1 cellular context compared by ENCODE assay signal in genomic region chr17:79045830-79046500, GRCh38.
A peak's percentile ranks its signal among the peaks of the same experiment; 100 is the strongest.
TF ChIP-seq lines count a peak whose summit lies in the region.

No MANE protein-coding gene starts in this region.

TF ChIP-seq in K562, 482 proteins besides CTCF, POLR2A, EP300 and RAD21 (continued from another document):
- TF ChIP-seq, protein P1, sequence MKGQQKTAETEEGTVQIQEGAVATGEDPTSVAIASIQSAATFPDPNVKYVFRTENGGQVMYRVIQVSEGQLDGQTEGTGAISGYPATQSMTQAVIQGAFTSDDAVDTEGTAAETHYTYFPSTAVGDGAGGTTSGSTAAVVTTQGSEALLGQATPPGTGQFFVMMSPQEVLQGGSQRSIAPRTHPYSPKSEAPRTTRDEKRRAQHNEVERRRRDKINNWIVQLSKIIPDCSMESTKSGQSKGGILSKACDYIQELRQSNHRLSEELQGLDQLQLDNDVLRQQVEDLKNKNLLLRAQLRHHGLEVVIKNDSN (CRISPR knock-in tag; IDR thresholded peaks at IDR 0.05) = peak; percentile 21; the same call in 1 of the 2 replicates
- TF ChIP-seq MYC (IDR thresholded peaks at IDR 0.05; ENCODE audit: low read depth, low read length) (0 out of 2 replicates have a peak, but pooled peaks have one; percentile 27), MYC (CRISPR knock-in tag; IDR thresholded peaks at IDR 0.05; ENCODE audit: borderline replicate concordance, low read depth) (no peak), CLOCK (CRISPR knock-in tag; IDR thresholded peaks at IDR 0.05; ENCODE audit: borderline replicate concordance) (no peak), KLF16 (IDR thresholded peaks at IDR 0.05) (peak; percentile 46; the same call in 1 of the 2 replicates), CREM (IDR thresholded peaks at IDR 0.05; ENCODE audit: low read depth) (peak; percentile 38; the same call in 1 of the 2 replicates), RB1 (IDR thresholded peaks at IDR 0.05; ENCODE audit: low read depth) (0 out of 2 replicates have a peak, but pooled peaks have one; percentile 42), MYNN (IDR thresholded peaks at IDR 0.05) (peak; percentile 49; the same call in 1 of the 2 replicates), MYNN (CRISPR knock-in tag; IDR thresholded peaks at IDR 0.05) (no peak), SMC3 (conservative IDR thresholded peaks at IDR 0.05; ENCODE audit: insufficient read depth, low read depth, low read length) (peak; percentile 75), EZH2 (IDR thresholded peaks at IDR 0.05; ENCODE audit: borderline replicate concordance, low read depth, low read length) (peak; percentile 89; the same call in 1 of the 2 replicates), NFYB (IDR thresholded peaks at IDR 0.05; ENCODE audit: extremely low read depth, insufficient read length) (no peak), GTF2F1 (IDR thresholded peaks at IDR 0.05; ENCODE audit: low read depth, low read length) (no peak), DEAF1 (CRISPR knock-in tag; IDR thresholded peaks at IDR 0.05) (0 out of 2 replicates have a peak, but pooled peaks have one; percentile 23), STAG1 (CRISPR knock-in tag; IDR thresholded peaks at IDR 0.05; ENCODE audit: borderline replicate concordance) (peak; percentile 50; the same call in 1 of the 2 replicates), NRF1 (conservative IDR thresholded peaks at IDR 0.05 in 1 of 2, IDR thresholded peaks at IDR 0.05 in 1 of 2) (peak; percentile 65 to 69), ZNF778 (CRISPR knock-in tag; IDR thresholded peaks at IDR 0.05) (no peak), USF2 (CRISPR knock-in tag; IDR thresholded peaks at IDR 0.05) (peak; percentile 58)
- TF ChIP-seq, protein P2, sequence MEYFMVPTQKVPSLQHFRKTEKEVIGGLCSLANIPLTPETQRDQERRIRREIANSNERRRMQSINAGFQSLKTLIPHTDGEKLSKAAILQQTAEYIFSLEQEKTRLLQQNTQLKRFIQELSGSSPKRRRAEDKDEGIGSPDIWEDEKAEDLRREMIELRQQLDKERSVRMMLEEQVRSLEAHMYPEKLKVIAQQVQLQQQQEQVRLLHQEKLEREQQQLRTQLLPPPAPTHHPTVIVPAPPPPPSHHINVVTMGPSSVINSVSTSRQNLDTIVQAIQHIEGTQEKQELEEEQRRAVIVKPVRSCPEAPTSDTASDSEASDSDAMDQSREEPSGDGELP (CRISPR knock-in tag; IDR thresholded peaks at IDR 0.05; ENCODE audit: borderline replicate concordance) = peak; percentile 47; the same call in 1 of the 2 replicates
- TF ChIP-seq, protein P3, sequence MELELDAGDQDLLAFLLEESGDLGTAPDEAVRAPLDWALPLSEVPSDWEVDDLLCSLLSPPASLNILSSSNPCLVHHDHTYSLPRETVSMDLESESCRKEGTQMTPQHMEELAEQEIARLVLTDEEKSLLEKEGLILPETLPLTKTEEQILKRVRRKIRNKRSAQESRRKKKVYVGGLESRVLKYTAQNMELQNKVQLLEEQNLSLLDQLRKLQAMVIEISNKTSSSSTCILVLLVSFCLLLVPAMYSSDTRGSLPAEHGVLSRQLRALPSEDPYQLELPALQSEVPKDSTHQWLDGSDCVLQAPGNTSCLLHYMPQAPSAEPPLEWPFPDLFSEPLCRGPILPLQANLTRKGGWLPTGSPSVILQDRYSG (tag; conservative IDR thresholded peaks at IDR 0.05; ENCODE audit: low read depth) = no peak
TF ChIP-seq in K562: peak in this region for 15.
